ENCODE assay signal across 8 cellular contexts in the genomic region with DNA sequence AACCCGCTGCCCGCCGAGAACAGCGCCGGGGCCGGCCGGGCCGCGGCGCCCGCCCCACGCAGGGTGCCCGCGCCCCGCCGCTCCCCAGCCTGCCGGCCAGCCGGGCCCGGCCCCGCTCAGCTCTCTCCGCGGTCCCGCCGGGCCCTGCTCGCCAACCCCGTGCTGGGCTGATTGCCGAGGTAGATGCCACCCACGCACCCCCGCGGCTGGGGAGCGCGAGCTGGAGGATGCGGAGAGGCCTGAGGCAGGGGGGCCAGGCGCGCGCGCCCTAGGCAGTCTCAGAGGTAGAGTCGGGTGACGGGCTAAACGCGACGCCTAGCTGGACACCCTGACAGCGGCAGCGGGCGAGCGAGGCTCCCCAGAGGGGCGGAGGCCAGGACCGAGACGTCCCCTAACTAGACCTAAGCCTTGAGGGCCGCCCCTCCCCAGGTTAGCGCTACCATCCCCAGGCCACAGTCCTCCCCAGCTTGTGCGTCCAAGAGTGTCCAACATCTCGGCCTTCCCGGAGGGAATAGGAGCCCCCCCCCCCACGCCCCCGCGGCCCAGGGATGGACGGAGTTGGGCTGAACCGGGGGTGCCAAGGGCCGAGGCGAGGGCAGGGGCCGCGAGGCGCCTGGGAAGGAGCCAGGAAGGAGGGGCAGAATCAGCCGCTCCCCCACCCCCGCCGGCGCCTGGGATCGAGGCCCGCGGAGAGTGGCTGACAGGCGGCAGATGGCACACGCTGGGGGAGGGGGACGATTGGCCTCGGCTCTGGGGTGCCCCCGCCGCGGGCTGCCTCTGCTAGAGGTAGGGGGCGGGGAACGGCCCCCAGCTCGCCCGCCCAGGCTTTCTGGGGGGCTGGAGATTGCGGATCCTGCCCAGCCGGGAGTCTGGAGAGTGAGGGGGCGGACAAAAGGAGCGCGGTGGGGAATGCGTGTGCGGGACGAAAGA. TPM values are rescaled to one million over a fixed set of nuclear protein-coding genes. Genes with fewer than 3 reads are reported as not detected.
DNase-seq lines count a peak whose midpoint lies in the region; ATAC-seq lines count a peak whose summit lies in the region.

No MANE protein-coding gene starts in this region.

- H3K27me3 Mint-ChIP-seq in activated T-helper 2 cell treated with anti-CD3 and anti-CD28 coated beads, Interferon-gamma antibody, Interleukin-2, Interleukin-4, amounts not matched to agents 10 μg/mL and 5 μg/mL and 100 μg/mL, durations not matched to agents 14 hours and 24 hours and 36 hours (ENCODE audit: low read depth), result peaks cover 45% of the 10 kb centered on the region

- no peak for ATAC-seq in GM21576 (IDR thresholded peaks at IDR 0.05; ENCODE audit: unreplicated experiment)
- no peak for ATAC-seq in GM19395 (IDR thresholded peaks at IDR 0.05; ENCODE audit: unreplicated experiment)

- DNase-seq in activated T-helper 2 cell treated with anti-CD3 and anti-CD28 coated beads, Interferon-gamma antibody, Interleukin-2, Interleukin-4, amounts not matched to agents 10 μg/mL and 5 μg/mL and 100 μg/mL, durations not matched to agents 14 hours and 24 hours and 36 hours (ENCODE audit: low spot score), result no peak

- peaks cover 6% of the 10 kb centered on the region for H3K4me1 ChIP-seq in ACC112 (ENCODE audit: control insufficient read depth, insufficient read depth, low read length, unreplicated experiment)
- peaks cover 16% of the 10 kb centered on the region for H3K4me1 ChIP-seq in HUES48 (ENCODE audit: control insufficient read depth, insufficient read depth, low read length)
- peaks cover 7% of the 10 kb centered on the region for H3K4me1 ChIP-seq in iPS-15b (ENCODE audit: control insufficient read depth, insufficient read depth, low read length)
- H3K4me1 ChIP-seq in skeletal muscle tissue (ENCODE audit: control insufficient read depth in 3 of 3, insufficient read depth in 3 of 3, low read length in 3 of 3), result peaks cover 10 to 19% (median 17%) of the 10 kb centered on the region in 3 donors

- no peak overlapping the region for H2AFZ ChIP-seq in ACC112 (ENCODE audit: low read length, unreplicated experiment)

- H3K27me3 ChIP-seq in ACC112 (ENCODE audit: insufficient read depth, low read length) (peaks cover 15% of the 10 kb centered on the region), HUES48 (ENCODE audit: control insufficient read depth, insufficient read depth, low read length) (peaks cover 41% of the 10 kb centered on the region), iPS-15b (ENCODE audit: control insufficient read depth, insufficient read depth, low read length) (peaks cover 13% of the 10 kb centered on the region), skeletal muscle tissue (ENCODE audit: control insufficient read depth in 3 of 3, insufficient read depth in 3 of 3, low read length in 3 of 3) (no peaks in the 10 kb centered on the region)

- H3K4me3 ChIP-seq in ACC112 (ENCODE audit: low read depth, low read length) (peak overlapping the region; percentile 83), HUES48 (ENCODE audit: low read depth, low read length) (peak overlapping the region; percentile 73), iPS-15b (ENCODE audit: low read depth, low read length) (peak overlapping the region; percentile 78), skeletal muscle tissue (ENCODE audit: low read length in 3 of 3) (peak overlapping the region; percentile 66 to 81 (median 69))

- H3K4me1 Mint-ChIP-seq in activated T-helper 2 cell treated with anti-CD3 and anti-CD28 coated beads, Interferon-gamma antibody, Interleukin-2, Interleukin-4, amounts not matched to agents 10 μg/mL and 5 μg/mL and 100 μg/mL, durations not matched to agents 14 hours and 24 hours and 36 hours (ENCODE audit: low read depth), result peaks cover 5% of the 10 kb centered on the region

- 0 to 1% (median 1%) methylated on average over 81 to 90 of the region's 90 CpGs for WGBS in adipose tissue, 3 donors

- H3K36me3 Mint-ChIP-seq in activated T-helper 2 cell treated with anti-CD3 and anti-CD28 coated beads, Interferon-gamma antibody, Interleukin-2, Interleukin-4, amounts not matched to agents 10 μg/mL and 5 μg/mL and 100 μg/mL, durations not matched to agents 14 hours and 24 hours and 36 hours (ENCODE audit: low read depth), result no peaks in the 10 kb centered on the region

- H3K9ac ChIP-seq in HUES48 (ENCODE audit: low read depth, low read length) (no peak overlapping the region), iPS-15b (ENCODE audit: low read depth, low read length) (no peak overlapping the region), skeletal muscle tissue (ENCODE audit: low read depth in 1 of 3, low read length in 3 of 3) (peak overlapping the region; percentile 57 to 79 (median 73))

- no peak overlapping the region for H3K27ac Mint-ChIP-seq in activated T-helper 2 cell treated with anti-CD3 and anti-CD28 coated beads, Interferon-gamma antibody, Interleukin-2, Interleukin-4, amounts not matched to agents 10 μg/mL and 5 μg/mL and 100 μg/mL, durations not matched to agents 14 hours and 24 hours and 36 hours

- H3K27ac ChIP-seq in ACC112 (ENCODE audit: low read depth, low read length) (no peak overlapping the region), HUES48 (ENCODE audit: low read depth, low read length) (no peak overlapping the region), adipose tissue (ENCODE audit: low read depth, low read length) (peak overlapping the region; percentile 62), skeletal muscle tissue (ENCODE audit: low read depth, low read length) (peak overlapping the region; percentile 74)

- H3K4me3 Mint-ChIP-seq in activated T-helper 2 cell treated with anti-CD3 and anti-CD28 coated beads, Interferon-gamma antibody, Interleukin-2, Interleukin-4, amounts not matched to agents 10 μg/mL and 5 μg/mL and 100 μg/mL, durations not matched to agents 14 hours and 24 hours and 36 hours (ENCODE audit: low read depth), result no peak overlapping the region

- H3K36me3 ChIP-seq in ACC112 (ENCODE audit: insufficient read depth, low read length) (no peaks in the 10 kb centered on the region), HUES48 (ENCODE audit: control insufficient read depth, insufficient read depth, low read length) (no peaks in the 10 kb centered on the region), iPS-15b (ENCODE audit: control insufficient read depth, insufficient read depth, low read length) (no peaks in the 10 kb centered on the region), skeletal muscle tissue (ENCODE audit: control insufficient read depth in 3 of 3, insufficient read depth in 3 of 3, low read length in 3 of 3) (no peaks in the 10 kb centered on the region)

- H3K9me3 ChIP-seq in HUES48 (ENCODE audit: control insufficient read depth, insufficient read depth, low read length) (no peaks in the 10 kb centered on the region), iPS-15b (ENCODE audit: control insufficient read depth, insufficient read depth, low read length) (no peaks in the 10 kb centered on the region), skeletal muscle tissue (ENCODE audit: control insufficient read depth in 3 of 3, low read length in 3 of 3) (no peaks in the 10 kb centered on the region)

- H3K9me3 Mint-ChIP-seq in activated T-helper 2 cell treated with anti-CD3 and anti-CD28 coated beads, Interferon-gamma antibody, Interleukin-2, Interleukin-4, amounts not matched to agents 10 μg/mL and 5 μg/mL and 100 μg/mL, durations not matched to agents 14 hours and 24 hours and 36 hours, result no peaks in the 10 kb centered on the region

- intact Hi-C loops in activated T-helper 2 cell treated with anti-CD3 and anti-CD28 coated beads, Interferon-gamma antibody, Interleukin-2, Interleukin-4, amounts not matched to agents 10 μg/mL and 5 μg/mL and 100 μg/mL, durations not matched to agents 14 hours and 24 hours and 36 hours (cut with micrococcal nuclease), result no loop called here

- H3K79me2 ChIP-seq in ACC112 (ENCODE audit: control insufficient read depth, insufficient read depth, low read length, unreplicated experiment), result peaks cover 5% of the 10 kb centered on the region

RNA-seq across cellular contexts. Expression of a gene that starts 2.6 kb away (rescaled TPM):
- polyA plus RNA-seq in adipose tissue, result 10 to 100 TPM in 1 of 3 donors, 1 to 10 TPM in 2; 1.9 to 15.4 (median 8.7) TPM
- total RNA-seq in skeletal muscle tissue, result 16.7 TPM
- total RNA-seq in activated T-helper 2 cell treated with anti-CD3 and anti-CD28 coated beads, Interferon-gamma antibody, Interleukin-2, Interleukin-4, amounts not matched to agents 10 μg/mL and 5 μg/mL and 100 μg/mL, durations not matched to agents 14 hours and 24 hours and 36 hours, result not detected in 2 replicates

Comparison
In these comparisons a context has a peak if more than half of its experiments do, and no peak if none do; other contexts are left out.
1. H3K27ac ChIP-seq: peak in adipose tissue (single experiment) and skeletal muscle tissue (single experiment); none in ACC112 (single experiment) and HUES48 (single experiment).
2. H3K9ac ChIP-seq: peak in skeletal muscle tissue (3 of 3); none in HUES48 (single experiment) and iPS-15b (single experiment).
3. RNA of a gene that starts 2.6 kb away (total RNA-seq): 16.7 TPM in skeletal muscle tissue (single experiment); not detected in activated T-helper 2 cell treated with anti-CD3 and anti-CD28 coated beads, Interferon-gamma antibody, Interleukin-2, Interleukin-4, amounts not matched to agents 10 μg/mL and 5 μg/mL and 100 μg/mL, durations not matched to agents 14 hours and 24 hours and 36 hours; every median in the first group is over 10 times any median in the second.
4. Peak in every context shown above with its lines, with median percentiles within 50 percentile points of each other: H3K4me3 ChIP-seq.